ENCODE assay signal across 17 cellular contexts in the genomic region with DNA sequence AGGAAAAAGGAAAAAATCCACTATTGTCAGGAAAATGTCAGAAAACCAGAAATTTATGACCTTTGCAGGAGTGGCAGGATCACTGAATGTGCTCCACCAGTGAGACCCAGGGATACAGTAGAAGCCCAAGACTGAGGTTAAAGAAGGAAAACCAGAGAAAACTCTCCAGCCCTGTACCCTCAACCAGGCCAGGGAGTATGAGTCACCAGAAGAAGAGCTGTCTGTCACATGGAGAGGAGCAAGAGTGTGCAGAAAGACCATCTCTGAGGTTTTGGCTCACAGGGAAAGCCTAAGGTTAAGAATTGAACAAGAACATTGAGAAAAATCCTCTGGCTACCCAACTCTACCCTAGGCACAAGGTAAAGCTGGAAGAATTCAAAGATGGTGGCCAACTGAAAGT. TPM values are rescaled to one million over a fixed set of nuclear protein-coding genes. Genes with fewer than 3 reads are reported as not detected.
DNase-seq lines count a peak whose midpoint lies in the region; ATAC-seq and TF ChIP-seq lines count a peak whose summit lies in the region.
"Had no signal": no experiment of that assay in that cellular context is flagged by ENCODE, and none has a peak within 500 bp of the region (broad histone marks: within the 10 kb centered on the region; RNA-seq: fewer than 3 reads in every experiment).

No MANE protein-coding gene starts in this region.

- H3K9ac ChIP-seq in Karpas-422 (ENCODE audit: low read length) = no peak overlapping the region
- H3K9ac ChIP-seq: GM23248 had no signal

- CTCF ChIA-PET in activated CD4-positive, alpha-beta T cell treated with anti-CD3 and anti-CD28 coated beads for 36 hours (lab: Charles Lee) = interaction anchor here (0.5 to 1.5 kb wide), 2 partner anchors 17 to 28 kb away, joined by 3 to 5 read pairs; no protein-coding TSS in a partner anchor

- peaks cover 10% of the 10 kb centered on the region for H3K9me3 Mint-ChIP-seq in activated CD4-positive, alpha-beta T cell treated with anti-CD3 and anti-CD28 coated beads for 36 hours (ENCODE audit: low read depth)

- ATAC-seq in activated CD4-positive, alpha-beta T cell treated with anti-CD3 and anti-CD28 coated beads for 36 hours = no peak
- ATAC-seq: A549 had no signal

- no peak for TF ChIP-seq CTCF in esophagus muscularis mucosa (IDR thresholded peaks at IDR 0.05)

- no peaks in the 10 kb centered on the region for H3K4me1 Mint-ChIP-seq in activated CD4-positive, alpha-beta T cell treated with anti-CD3 and anti-CD28 coated beads for 36 hours
- H3K4me1 Mint-ChIP-seq: CD4-positive, alpha-beta memory T cell had no signal

- no peaks in the 10 kb centered on the region for H3K36me3 Mint-ChIP-seq in activated CD4-positive, alpha-beta T cell treated with anti-CD3 and anti-CD28 coated beads for 36 hours (ENCODE audit: low read depth)
- H3K36me3 Mint-ChIP-seq: CD4-positive, alpha-beta memory T cell had no signal

- no peak overlapping the region for H3K27ac Mint-ChIP-seq in activated CD4-positive, alpha-beta T cell treated with anti-CD3 and anti-CD28 coated beads for 36 hours
- H3K27ac Mint-ChIP-seq: CD4-positive, alpha-beta memory T cell had no signal

- H3K27me3 ChIP-seq in esophagus muscularis mucosa = no peaks in the 10 kb centered on the region
- H3K27me3 ChIP-seq in Karpas-422 (ENCODE audit: low read length) = no peaks in the 10 kb centered on the region

- no peak for TF ChIP-seq POLR2A in esophagus muscularis mucosa (IDR thresholded peaks at IDR 0.05; ENCODE audit: low read depth)

- H3K4me1 ChIP-seq in esophagus muscularis mucosa = no peaks in the 10 kb centered on the region
- H3K4me1 ChIP-seq in Karpas-422 (ENCODE audit: low read length) = no peaks in the 10 kb centered on the region
- H3K4me1 ChIP-seq: A549 had no signal

- no peak overlapping the region for H3K4me3 Mint-ChIP-seq in activated CD4-positive, alpha-beta T cell treated with anti-CD3 and anti-CD28 coated beads for 36 hours
- H3K4me3 Mint-ChIP-seq: CD4-positive, alpha-beta memory T cell had no signal

- H3K27ac ChIP-seq in esophagus muscularis mucosa (replicated peaks in 1 of 4) = no peak overlapping the region
- no peak overlapping the region for H3K27ac ChIP-seq in Karpas-422 (ENCODE audit: low read length)
- H3K27ac ChIP-seq: 22Rv1, A549, C4-2B, GM23248 had no signal

- H3K4me3 ChIP-seq in esophagus muscularis mucosa (no peak overlapping the region), Karpas-422 (ENCODE audit: low read length) (no peak overlapping the region)
- H3K4me3 ChIP-seq: A549, GM23248, HAP-1 had no signal

- H3K9me3 ChIP-seq in esophagus muscularis mucosa (peaks cover 0 to 3% (median 0%) of the 10 kb centered on the region in 4 donors), Karpas-422 (ENCODE audit: low read length) (no peaks in the 10 kb centered on the region)

- POLR2A ChIA-PET in activated CD4-positive, alpha-beta T cell treated with anti-CD3 and anti-CD28 coated beads for 36 hours (lab: Charles Lee) = no interaction called here

- DNase-seq in DMS53 (lab: John Stamatoyannopoulos, UW) = peak; percentile 6
- no peak for DNase-seq in DMS53 treated with DMSO at 0.1 percent for 48 hours (lab: John Stamatoyannopoulos, UW; ENCODE audit: unreplicated experiment)
- peak; percentile 7 for DNase-seq in M059J (ENCODE audit: low read depth)
- peak; percentile 68 for DNase-seq in esophagus muscularis mucosa (ENCODE audit: extremely low spot score)
- no peak for DNase-seq in Karpas-422
- DNase-seq in central memory CD4-positive, alpha-beta T cell = no peak
- no peak for DNase-seq in activated CD4-positive, alpha-beta T cell treated with anti-CD3 and anti-CD28 coated beads for 36 hours
- DNase-seq: AML-193; CD4-positive, alpha-beta memory T cell; DMS153; DND-41; GM23248 had no signal

- H3K79me2 ChIP-seq in Karpas-422 (ENCODE audit: low read length) = no peaks in the 10 kb centered on the region

- H3K4me2 ChIP-seq in Karpas-422 (ENCODE audit: low read depth, low read length, poor library complexity, severe bottlenecking) = no peak overlapping the region
- H3K4me2 ChIP-seq: A549 had no signal

- H3K27me3 Mint-ChIP-seq in activated CD4-positive, alpha-beta T cell treated with anti-CD3 and anti-CD28 coated beads for 36 hours = peaks cover 10% of the 10 kb centered on the region

- H3K36me3 ChIP-seq in esophagus muscularis mucosa (no peaks in the 10 kb centered on the region), Karpas-422 (ENCODE audit: insufficient read depth, low read length) (no peaks in the 10 kb centered on the region)
- H3K36me3 ChIP-seq: HAP-1 had no signal

- no peak overlapping the region for H2AFZ ChIP-seq in Karpas-422 (ENCODE audit: low read length)
- H2AFZ ChIP-seq: GM23248 had no signal

- intact Hi-C loops in esophagus muscularis mucosa (cut with DNase I) = no loop called here
- intact Hi-C loops in activated CD4-positive, alpha-beta T cell treated with anti-CD3 and anti-CD28 coated beads for 36 hours (cut with DNase I, micrococcal nuclease) = no loop called here

- no peaks in the 10 kb centered on the region for H3K9me2 ChIP-seq in Karpas-422 (replicated peaks; ENCODE audit: insufficient read depth, low read length)

- no peaks in the 10 kb centered on the region for H4K20me1 ChIP-seq in Karpas-422 (ENCODE audit: insufficient read depth, low read depth, low read length)

- no peak for TF ChIP-seq EP300 in esophagus muscularis mucosa (IDR thresholded peaks at IDR 0.05)

RNA-seq across cellular contexts. Expression of gene MON1B, which starts 47.6 kb away (rescaled TPM):
- total RNA-seq in M059J (2014; rRNA removed; shearing (Covaris generic)) = 12.5 and 16.3 TPM in 2 replicates
- total RNA-seq in esophagus muscularis mucosa = 10 to 100 TPM; 19.1 to 33.8 (median 29.1) TPM
- total RNA-seq in Karpas-422 (2014; rRNA removed; shearing (Covaris generic); ENCODE audit: low replicate concordance) = 10.1 and 12.7 TPM in 2 replicates
- total RNA-seq in activated CD4-positive, alpha-beta T cell treated with anti-CD3 and anti-CD28 coated beads for 36 hours = 10 to 100 TPM; 58.0 to 63.4 TPM

RNA-seq across cellular contexts. Expression of gene SYCE1L, which starts 55.8 kb away (rescaled TPM):
- total RNA-seq in M059J (2014; rRNA removed; shearing (Covaris generic)) = 0.39 TPM in 1 of 2 replicates, not detected in the other
- total RNA-seq in esophagus muscularis mucosa = 1 to 10 TPM in 1 of 4 donors, under 1 TPM in 1, not detected in 2; 0.57 to 4.3 TPM
- total RNA-seq in Karpas-422 (2014; rRNA removed; shearing (Covaris generic); ENCODE audit: low replicate concordance) = 0.52 TPM in 1 of 2 replicates, not detected in the other
- 1 to 10 TPM; 4.3 to 7.1 TPM for total RNA-seq in activated CD4-positive, alpha-beta T cell treated with anti-CD3 and anti-CD28 coated beads for 36 hours
- total RNA-seq: GM23248, HT-29 had no signal

Comparison
In these comparisons a context has a peak if more than half of its experiments do, and no peak if none do; other contexts are left out.
1. DNase-seq: peak in DMS53 (single experiment), M059J (single experiment) and esophagus muscularis mucosa (single experiment); none in DMS53 treated with DMSO at 0.1 percent for 48 hours (single experiment), Karpas-422 (single experiment), central memory CD4-positive, alpha-beta T cell (single experiment) and activated CD4-positive, alpha-beta T cell treated with anti-CD3 and anti-CD28 coated beads for 36 hours (single experiment).